Comparison of ENCODE assay signal across 17 cellular contexts in the genomic region with DNA sequence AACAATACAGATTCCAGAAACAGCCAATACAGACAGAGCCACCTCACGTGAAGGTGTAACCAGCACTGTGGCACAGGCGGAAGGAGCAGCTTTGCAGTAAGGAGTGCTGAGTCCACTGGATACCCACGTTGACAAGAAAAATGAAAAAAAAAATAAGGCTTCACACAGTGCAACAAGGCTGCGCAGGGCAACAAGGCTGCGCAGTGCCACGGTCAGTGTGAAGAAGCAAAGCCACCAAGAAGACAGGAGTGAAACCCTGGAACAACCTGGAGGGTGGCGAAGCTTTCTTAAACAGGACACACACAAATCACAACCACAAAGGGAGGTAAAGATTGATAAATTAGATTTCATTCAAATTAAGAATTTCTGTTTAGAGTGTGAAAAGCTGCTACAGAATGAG.
A peak's percentile ranks its signal among the peaks of the same experiment; 100 is the strongest.
DNase-seq lines count a peak whose midpoint lies in the region; ATAC-seq and TF ChIP-seq lines count a peak whose summit lies in the region.
"Had no signal": no experiment of that assay in that cellular context is flagged by ENCODE, and none has a peak within 500 bp of the region (broad histone marks: within the 10 kb centered on the region; RNA-seq: fewer than 3 reads in every experiment).

No MANE protein-coding gene starts in this region.

- H3K4me3 Mint-ChIP-seq in natural killer cell treated with Interleukin-12 subunit alpha and Interleukin-12 subunit beta and Interleukin-15 and Interleukin-18, amount 100 ng/mL, for 72 hours = no peak overlapping the region
- no peak overlapping the region for H3K4me3 Mint-ChIP-seq in natural killer cell
- H3K4me3 Mint-ChIP-seq in central memory CD8-positive, alpha-beta T cell = no peak overlapping the region
- H3K4me3 Mint-ChIP-seq: CD14-positive monocyte, HFFc6 had no signal

- no peak overlapping the region for H3K27ac Mint-ChIP-seq in natural killer cell treated with Interleukin-12 subunit alpha and Interleukin-12 subunit beta and Interleukin-15 and Interleukin-18, amount 100 ng/mL, for 72 hours
- H3K27ac Mint-ChIP-seq in natural killer cell = no peak overlapping the region
- H3K27ac Mint-ChIP-seq in central memory CD8-positive, alpha-beta T cell (ENCODE audit: low read depth) = peak overlapping the region; percentile 32
- H3K27ac Mint-ChIP-seq: CD14-positive monocyte, HFFc6 had no signal

- DNase-seq in natural killer cell treated with Interleukin-12 subunit alpha and Interleukin-12 subunit beta and Interleukin-15 and Interleukin-18, amount 100 ng/mL, for 72 hours (ENCODE audit: low spot score) = peak; percentile 16
- DNase-seq in natural killer cell = no peak
- DNase-seq in central memory CD8-positive, alpha-beta T cell (ENCODE audit: low spot score in 2 of 2) = no peak
- DNase-seq in sciatic nerve (ENCODE audit: low spot score) = peak; percentile 8
- no peak for DNase-seq in AG20443 (ENCODE audit: low spot score)
- DNase-seq: ACHN; AML-193; HFFc6; NCI-H1092 treated with DMSO at 0.1 percent for 48 hours; NCI-H146; NCI-H2081; NCI-H2171 treated with DMSO at 0.1 percent for 48 hours; NK-92 treated with Interleukin-12 subunit alpha and Interleukin-12 subunit beta, amount 100 ng/mL, for 24 hours; SHP77 had no signal

- H3K4me1 Mint-ChIP-seq in natural killer cell treated with Interleukin-12 subunit alpha and Interleukin-12 subunit beta and Interleukin-15 and Interleukin-18, amount 100 ng/mL, for 72 hours (ENCODE audit: low read depth in 2 of 2) = peaks cover 29 to 33% of the 10 kb centered on the region in 2 donors
- peaks cover 40 to 45% of the 10 kb centered on the region in 2 donors for H3K4me1 Mint-ChIP-seq in natural killer cell
- H3K4me1 Mint-ChIP-seq in central memory CD8-positive, alpha-beta T cell = peaks cover 30% of the 10 kb centered on the region

- intact Hi-C loops in natural killer cell (cut with micrococcal nuclease) = no loop called here
- intact Hi-C loops in sciatic nerve (cut with DNase I) = no loop called here

- peaks cover 51% of the 10 kb centered on the region for H3K36me3 Mint-ChIP-seq in natural killer cell treated with Interleukin-12 subunit alpha and Interleukin-12 subunit beta and Interleukin-15 and Interleukin-18, amount 100 ng/mL, for 72 hours
- peaks cover 52% of the 10 kb centered on the region for H3K36me3 Mint-ChIP-seq in natural killer cell
- H3K36me3 Mint-ChIP-seq in central memory CD8-positive, alpha-beta T cell (ENCODE audit: insufficient read depth) = peaks cover 9% of the 10 kb centered on the region

- H3K27me3 Mint-ChIP-seq in natural killer cell treated with Interleukin-12 subunit alpha and Interleukin-12 subunit beta and Interleukin-15 and Interleukin-18, amount 100 ng/mL, for 72 hours = peaks cover 0 to 21% of the 10 kb centered on the region in 2 donors
- H3K27me3 Mint-ChIP-seq in natural killer cell (ENCODE audit: low read depth in 2 of 2) = peaks cover 12 to 42% of the 10 kb centered on the region in 2 donors
- no peaks in the 10 kb centered on the region for H3K27me3 Mint-ChIP-seq in central memory CD8-positive, alpha-beta T cell

- ATAC-seq in natural killer cell treated with Interleukin-12 subunit alpha and Interleukin-12 subunit beta and Interleukin-15 and Interleukin-18, amount 100 ng/mL, for 72 hours = no peak
- ATAC-seq in natural killer cell = no peak
- ATAC-seq in central memory CD8-positive, alpha-beta T cell (replicated peaks; ENCODE audit: extremely low read depth, poor library complexity, severe bottlenecking) = no peak
- no peak for ATAC-seq in sciatic nerve
- ATAC-seq in HG02938 (IDR thresholded peaks at IDR 0.05; ENCODE audit: unreplicated experiment) = no peak
- ATAC-seq in HG03457 (IDR thresholded peaks at IDR 0.05; ENCODE audit: unreplicated experiment) = no peak

- no peak for TF ChIP-seq CTCF in natural killer cell (IDR thresholded peaks at IDR 0.05)

- H3K9me3 Mint-ChIP-seq in natural killer cell treated with Interleukin-12 subunit alpha and Interleukin-12 subunit beta and Interleukin-15 and Interleukin-18, amount 100 ng/mL, for 72 hours = peaks cover 14% of the 10 kb centered on the region
- peaks cover 7 to 19% of the 10 kb centered on the region in 2 donors for H3K9me3 Mint-ChIP-seq in natural killer cell
- H3K9me3 Mint-ChIP-seq in central memory CD8-positive, alpha-beta T cell = peaks cover 29% of the 10 kb centered on the region

Comparison
In these comparisons a context has a peak if more than half of its experiments do, and no peak if none do; other contexts are left out.
1. DNase-seq: peak in natural killer cell treated with Interleukin-12 subunit alpha and Interleukin-12 subunit beta and Interleukin-15 and Interleukin-18, amount 100 ng/mL, for 72 hours (single experiment) and sciatic nerve (single experiment); none in natural killer cell (single experiment), central memory CD8-positive, alpha-beta T cell (0 of 2) and AG20443 (single experiment).